11 cellular contexts compared by ENCODE assay signal in genomic region chr2:239307921-239308620, GRCh38.
DNase-seq lines count a peak whose midpoint lies in the region; ATAC-seq, FAIRE-seq and TF ChIP-seq lines count a peak whose summit lies in the region.
"Had no signal": no experiment of that assay in that cellular context is flagged by ENCODE, and none has a peak within 500 bp of the region (broad histone marks: within the 10 kb centered on the region; RNA-seq: fewer than 3 reads in every experiment).

No MANE protein-coding gene starts in this region.

- WGBS in spleen, 5 donors, result 77 to 84% (median 79%) methylated on average over 15 to 16 of the region's 16 CpGs

- H3K36me3 ChIP-seq in ascending aorta (no peaks in the 10 kb centered on the region), kidney (ENCODE audit: control insufficient read depth in 1 of 2, insufficient read depth in 2 of 2, low read length in 2 of 2) (no peaks in the 10 kb centered on the region), spleen (peaks cover 0 to 16% (median 0%) of the 10 kb centered on the region in 6 donors)

- no peak for TF ChIP-seq POLR2A in spleen (IDR thresholded peaks at IDR 0.05)

- no peak overlapping the region for H3K4me3 Mint-ChIP-seq in CD14-positive monocyte

- H3K27ac Mint-ChIP-seq in CD14-positive monocyte, result peak overlapping the region in 5 of 7 donors; percentile 5 to 89 (median 43)

- peaks cover 32 to 45% of the 10 kb centered on the region in 2 donors for H3K36me3 Mint-ChIP-seq in CD14-positive monocyte

- H3K27me3 Mint-ChIP-seq in CD14-positive monocyte (ENCODE audit: low read depth in 3 of 3), result peaks cover 0 to 1% (median 0%) of the 10 kb centered on the region in 3 donors

- H3K4me1 ChIP-seq in ascending aorta (peaks cover 0 to 27% of the 10 kb centered on the region in 2 donors), kidney (ENCODE audit: control insufficient read depth in 1 of 2, insufficient read depth in 1 of 2, low read depth in 1 of 2, low read length in 2 of 2) (peaks cover 5 to 17% of the 10 kb centered on the region in 2 donors), spleen (peaks cover 10 to 99% (median 55%) of the 10 kb centered on the region in 6 donors)

- H3K9me3 ChIP-seq in ascending aorta (no peaks in the 10 kb centered on the region), kidney (ENCODE audit: control insufficient read depth in 1 of 2, low read length in 2 of 2) (no peaks in the 10 kb centered on the region), spleen (no peaks in the 10 kb centered on the region)

- H3K4me3 ChIP-seq in ascending aorta (peak overlapping the region; percentile 29 to 40), kidney (ENCODE audit: low read length in 2 of 2) (peak overlapping the region; percentile 17 to 45), spleen (peak overlapping the region in 6 of 8 donors; percentile 4 to 54 (median 20))

- ATAC-seq in HG02571 (IDR thresholded peaks at IDR 0.05; ENCODE audit: unreplicated experiment) (no peak), HG03442 (IDR thresholded peaks at IDR 0.05; ENCODE audit: unreplicated experiment) (no peak)

- H3K4me1 Mint-ChIP-seq in CD14-positive monocyte, result peaks cover 62% of the 10 kb centered on the region

- TF ChIP-seq CTCF in CD14-positive monocyte (IDR thresholded peaks at IDR 0.05) (no peak), ascending aorta (IDR thresholded peaks at IDR 0.05) (no peak), kidney (IDR thresholded peaks at IDR 0.05; ENCODE audit: borderline replicate concordance, extremely low read depth, insufficient read depth) (no peak), spleen (IDR thresholded peaks at IDR 0.05 in 8 of 11, conservative IDR thresholded peaks at IDR 0.05 in 3 of 11) (no peak)

- DNase-seq in CD14-positive monocyte (ENCODE audit: low spot score) (no peak), ascending aorta (ENCODE audit: low spot score in 2 of 2) (peak in 1 of 2 donors; percentile 56), kidney (peak; percentile 70), spleen (peak; percentile 64), NCI-H2227 (lab: John Stamatoyannopoulos, UW; ENCODE audit: unreplicated experiment) (no peak), NCI-H1436 (lab: John Stamatoyannopoulos, UW) (no peak)
- DNase-seq: activated CD4-positive, alpha-beta T cell treated with anti-CD3 and anti-CD28 coated beads for 4 hours; activated naive CD4-positive, alpha-beta T cell; effector CD4-positive, alpha-beta T cell had no signal

- H3K27ac ChIP-seq in ascending aorta, result peak overlapping the region; percentile 35 to 59
- H3K27ac ChIP-seq in kidney (ENCODE audit: low read depth in 2 of 2, low read length in 2 of 2), result no peak overlapping the region
- peak overlapping the region; percentile 48 to 86 (median 71) for H3K27ac ChIP-seq in spleen

- peak overlapping the region in 1 of 2 donors; percentile 46 for H3K9ac ChIP-seq in kidney (ENCODE audit: low read length in 2 of 2)

- FAIRE-seq in kidney (lab: Jason Lieb, UNC), result no peak

- intact Hi-C loops in CD14-positive monocyte (cut with micrococcal nuclease), result no loop called here
- intact Hi-C loops in ascending aorta (cut with DNase I), result no loop called here
- intact Hi-C loops in kidney (cut with DNase I), result no loop called here
- intact Hi-C loops in spleen (cut with DNase I; ENCODE audit: low total_unique reads), result no loop called here

- H3K9me3 Mint-ChIP-seq in CD14-positive monocyte, result no peaks in the 10 kb centered on the region

- H3K27me3 ChIP-seq in ascending aorta (no peaks in the 10 kb centered on the region), spleen (replicated peaks in 1 of 7) (no peaks in the 10 kb centered on the region)

Comparison
In these comparisons a context has a peak if more than half of its experiments do, and no peak if none do; other contexts are left out.
1. DNase-seq: peak in kidney (single experiment) and spleen (single experiment); none in CD14-positive monocyte (single experiment), NCI-H2227 (single experiment) and NCI-H1436 (single experiment).
2. H3K27ac ChIP-seq: peak in ascending aorta (2 of 2) and spleen (8 of 8); none in kidney (0 of 2).
3. Peak in every context shown above with its lines, with median percentiles within 50 percentile points of each other: H3K4me3 ChIP-seq.